ENCODE assay signal across 1 cellular context in genomic region chr19:1275260-1275975, GRCh38.
TF ChIP-seq lines count a peak whose summit lies in the region.

Gene FAM174C, plus strand, starts transcription at chr19:1275530. Its CDS starts 20 bp downstream, at chr19:1275550.

TF ChIP-seq in GM12878, 131 proteins besides CTCF, POLR2A, EP300 and RAD21 (continued from another document):
- no peak for TF ChIP-seq ZBTB40 (IDR thresholded peaks at IDR 0.05; ENCODE audit: borderline replicate concordance)
